In genomic region chr10:7251696-7252465, GRCh38 we compare ENCODE assay signal across 20 cellular contexts.
DNase-seq lines count a peak whose midpoint lies in the region; ATAC-seq, FAIRE-seq and TF ChIP-seq lines count a peak whose summit lies in the region.
"Had no signal": no experiment of that assay in that cellular context is flagged by ENCODE, and none has a peak within 500 bp of the region (broad histone marks: within the 10 kb centered on the region; RNA-seq: fewer than 3 reads in every experiment).

No MANE protein-coding gene starts in this region.

- intact Hi-C loops in HepG2 (cut with micrococcal nuclease; ENCODE audit: unreplicated experiment) (no loop called here), left ventricle myocardium superior (cut with micrococcal nuclease) (no loop called here)
- intact Hi-C loops in activated CD8-positive, alpha-beta T cell treated with anti-CD3 and anti-CD28 coated beads for 36 hours (cut with micrococcal nuclease), result no loop called here

- H3K9me3 ChIP-seq in liver (ENCODE audit: control insufficient read depth in 4 of 4, low read length in 3 of 4) (no peaks in the 10 kb centered on the region), HepG2 (ENCODE audit: low read length) (no peaks in the 10 kb centered on the region)
- H3K9me3 ChIP-seq: mucosa of descending colon, sigmoid colon had no signal

- no peak overlapping the region for H2AFZ ChIP-seq in HepG2 (ENCODE audit: low read length)
- H2AFZ ChIP-seq: GM23338, hepatocyte had no signal

- BruUV-seq in HepG2 (replicated peaks; lab: Mats Ljungman, UMichigan), result no TSS peak

- H3K4me1 ChIP-seq in liver (ENCODE audit: control insufficient read depth in 4 of 4, insufficient read depth in 4 of 4, low read length in 3 of 4) (no peaks in the 10 kb centered on the region), HepG2 (ENCODE audit: insufficient read depth, low read length) (no peaks in the 10 kb centered on the region)
- H3K4me1 ChIP-seq: sigmoid colon had no signal

- TF ChIP-seq RAD21 in liver (IDR thresholded peaks at IDR 0.05), result peak in 1 of 2 donors; percentile 41
- no peak for TF ChIP-seq RAD21 in HepG2 (CRISPR knock-in tag; IDR thresholded peaks at IDR 0.05)

- no peaks in the 10 kb centered on the region for H4K20me1 ChIP-seq in HepG2 (ENCODE audit: insufficient read depth, low read length)

- H3K27me3 Mint-ChIP-seq in activated CD8-positive, alpha-beta T cell treated with anti-CD3 and anti-CD28 coated beads for 36 hours, result no peaks in the 10 kb centered on the region
- H3K27me3 Mint-ChIP-seq: IgD-negative memory B cell, T-helper 17 cell had no signal

- ATAC-seq in HepG2 (no peak), left ventricle myocardium superior (peak; percentile 99), GM18498 (IDR thresholded peaks at IDR 0.05; ENCODE audit: unreplicated experiment) (no peak), GM19397 (IDR thresholded peaks at IDR 0.05; ENCODE audit: unreplicated experiment) (no peak)
- ATAC-seq in activated CD8-positive, alpha-beta T cell treated with anti-CD3 and anti-CD28 coated beads for 36 hours, result peak; percentile 58
- ATAC-seq: GM23338, mucosa of descending colon, T-helper 17 cell had no signal

- H3K4me2 ChIP-seq in HepG2 (ENCODE audit: low read depth, low read length), result no peak overlapping the region
- H3K4me2 ChIP-seq: GM23338, hepatocyte had no signal

- CTCF ChIA-PET in HepG2 (lab: Yijun Ruan, JAX; ENCODE audit: low intra/inter-chr PET ratio, low total read pairs), result no interaction called here
- CTCF ChIA-PET in activated CD8-positive, alpha-beta T cell treated with anti-CD3 and anti-CD28 coated beads for 36 hours (lab: Charles Lee), result no interaction called here

- TF ChIP-seq POLR2A in HepG2 (IDR thresholded peaks at IDR 0.05; ENCODE audit: insufficient read depth in 1 of 2, low read depth in 2 of 2, low read length in 2 of 2), result no peak

- H3K9me3 Mint-ChIP-seq in activated CD8-positive, alpha-beta T cell treated with anti-CD3 and anti-CD28 coated beads for 36 hours, result no peaks in the 10 kb centered on the region
- H3K9me3 Mint-ChIP-seq: GM23338, IgD-negative memory B cell had no signal

- in situ Hi-C loops in HepG2 (cut with HindIII; ENCODE audit: extremely low pct_ligation_motif_present, low pct_unique_long_range_greater_than_20kb) (no loop called here), G401 (cut with HindIII; ENCODE audit: low sequenced_read_pairs) (no loop called here)

- 60% methylated on average over 12 of the region's 12 CpGs for WGBS in liver
- 22% methylated on average over 9 of the region's 12 CpGs for WGBS in HepG2 (ENCODE audit: low lambda C conversion rate)

- H3K79me2 ChIP-seq in HepG2 (ENCODE audit: insufficient read depth, low read length), result no peaks in the 10 kb centered on the region
- H3K79me2 ChIP-seq: hepatocyte had no signal

- DNase-seq in HepG2 (ENCODE audit: low spot score), result no peak
- DNase-seq in activated CD8-positive, alpha-beta T cell treated with anti-CD3 and anti-CD28 coated beads for 36 hours, result peak; percentile 30
- peak; percentile 76 for DNase-seq in left ventricle myocardium superior
- no peak for DNase-seq in G401 (ENCODE audit: low spot score)
- DNase-seq: activated CD4-positive, alpha-beta T cell treated with anti-CD3 and anti-CD28 coated beads for 1 hour; DMS 273 treated with DMSO at 0.1 percent for 48 hours; effector memory CD4-positive, alpha-beta T cell; mucosa of descending colon; NCI-H1930; NCI-H510A; occipital lobe; sigmoid colon; stimulated activated CD4-positive, alpha-beta T cell treated with anti-CD3 and anti-CD28 coated beads, Interleukin-1b, Interleukin-23, amount 100 ng/mL, for 48 hours; T-helper 17 cell had no signal

- TF ChIP-seq EP300 in HepG2 (IDR thresholded peaks at IDR 0.05; ENCODE audit: low read depth in 2 of 2, low read length in 2 of 2) (no peak), HepG2 (CRISPR knock-in tag; IDR thresholded peaks at IDR 0.05; ENCODE audit: borderline replicate concordance) (no peak)

- no peaks in the 10 kb centered on the region for H3K27me3 ChIP-seq in liver (ENCODE audit: control insufficient read depth in 4 of 4, insufficient read depth in 4 of 4, low read length in 3 of 4)
- no peaks in the 10 kb centered on the region; a peak in 2 of 5 replicates for H3K27me3 ChIP-seq in HepG2 (ENCODE audit: control insufficient read depth in 1 of 2, insufficient read depth in 2 of 2, low read length in 2 of 2)
- H3K27me3 ChIP-seq: hepatocyte, sigmoid colon had no signal

- H3K4me1 Mint-ChIP-seq in activated CD8-positive, alpha-beta T cell treated with anti-CD3 and anti-CD28 coated beads for 36 hours (ENCODE audit: low read depth), result peaks cover 39% of the 10 kb centered on the region
- H3K4me1 Mint-ChIP-seq: GM23338, IgD-negative memory B cell had no signal

- no peak for TF ChIP-seq CTCF in liver (IDR thresholded peaks at IDR 0.05; ENCODE audit: low read depth, low read length, missing input control)
- no peak for TF ChIP-seq CTCF in HepG2 (CRISPR knock-in tag; IDR thresholded peaks at IDR 0.05)
- no peak for TF ChIP-seq CTCF in activated CD8-positive, alpha-beta T cell treated with anti-CD3 and anti-CD28 coated beads for 36 hours (IDR thresholded peaks at IDR 0.05)

- H3K9ac ChIP-seq in liver (ENCODE audit: low read depth in 1 of 2, low read length in 2 of 2), result no peak overlapping the region
- H3K9ac ChIP-seq in HepG2 (ENCODE audit: insufficient read depth, low read depth, low read length), result no peak overlapping the region

- no peak for FAIRE-seq in HepG2 (lab: Jason Lieb, UNC)

- H3K4me3 Mint-ChIP-seq in activated CD8-positive, alpha-beta T cell treated with anti-CD3 and anti-CD28 coated beads for 36 hours, result no peak overlapping the region
- H3K4me3 Mint-ChIP-seq: GM23338, IgD-negative memory B cell, T-helper 17 cell had no signal

- POLR2A ChIA-PET in HepG2 (lab: Yijun Ruan, JAX), result no interaction called here
- POLR2A ChIA-PET in activated CD8-positive, alpha-beta T cell treated with anti-CD3 and anti-CD28 coated beads for 36 hours (lab: Charles Lee), result interaction anchor here (0.7 kb wide), 1 partner anchor 67 kb away, joined by 3 read pairs; no protein-coding TSS in a partner anchor

- H3K36me3 ChIP-seq in liver (ENCODE audit: control insufficient read depth in 4 of 4, insufficient read depth in 3 of 4, low read depth in 1 of 4, low read length in 3 of 4), result no peaks in the 10 kb centered on the region
- no peaks in the 10 kb centered on the region for H3K36me3 ChIP-seq in HepG2 (replicated peaks in 1 of 2; ENCODE audit: control insufficient read depth in 1 of 2, insufficient read depth in 2 of 2, low read length in 2 of 2)
- H3K36me3 ChIP-seq: sigmoid colon had no signal

- H3K4me3 ChIP-seq in liver (ENCODE audit: low read depth in 1 of 3, low read length in 3 of 3), result no peak overlapping the region
- H3K4me3 ChIP-seq in HepG2 (replicated peaks in 1 of 3; ENCODE audit: insufficient read depth in 1 of 3, low read depth in 2 of 3, low read length in 3 of 3), result no peak overlapping the region
- H3K4me3 ChIP-seq: GM23338, hepatocyte, mucosa of descending colon, sigmoid colon had no signal

- H3K27ac ChIP-seq in liver (ENCODE audit: low read depth in 1 of 2, low read length in 2 of 2) (no peak overlapping the region), HepG2 (ENCODE audit: extremely low read length, insufficient read depth, low read length) (no peak overlapping the region)
- H3K27ac ChIP-seq: hepatocyte, sigmoid colon had no signal

- peak overlapping the region; percentile 16 for H3K27ac Mint-ChIP-seq in activated CD8-positive, alpha-beta T cell treated with anti-CD3 and anti-CD28 coated beads for 36 hours
- H3K27ac Mint-ChIP-seq: GM23338, IgD-negative memory B cell had no signal

- H3K36me3 Mint-ChIP-seq in activated CD8-positive, alpha-beta T cell treated with anti-CD3 and anti-CD28 coated beads for 36 hours (ENCODE audit: low read depth), result peaks cover 39% of the 10 kb centered on the region

TF ChIP-seq in liver, 16 proteins besides CTCF, POLR2A, EP300 and RAD21 (continues in another document):
- no peak for TF ChIP-seq MAX (IDR thresholded peaks at IDR 0.05)
- no peak for TF ChIP-seq JUND (IDR thresholded peaks at IDR 0.05)
- no peak for TF ChIP-seq ATF3 (IDR thresholded peaks at IDR 0.05)

TF ChIP-seq in HepG2, 621 proteins besides CTCF, POLR2A, EP300 and RAD21:
- no peak for TF ChIP-seq HMGA1 (CRISPR knock-in tag; conservative IDR thresholded peaks at IDR 0.05)
- no peak for TF ChIP-seq ZNF660 (CRISPR knock-in tag; IDR thresholded peaks at IDR 0.05; ENCODE audit: borderline replicate concordance, low read depth)

Comparison
In these comparisons a context has a peak if more than half of its experiments do, and no peak if none do; other contexts are left out.
1. ATAC-seq: peak in activated CD8-positive, alpha-beta T cell treated with anti-CD3 and anti-CD28 coated beads for 36 hours (single experiment) and left ventricle myocardium superior (single experiment); none in HepG2 (single experiment), GM18498 (single experiment) and GM19397 (single experiment).
2. DNase-seq: peak in activated CD8-positive, alpha-beta T cell treated with anti-CD3 and anti-CD28 coated beads for 36 hours (single experiment) and left ventricle myocardium superior (single experiment); none in HepG2 (single experiment) and G401 (single experiment).